In genomic region chr3:197440717-197441303, GRCh38 we compare ENCODE assay signal across 1 cellular context.
TF ChIP-seq lines count a peak whose summit lies in the region.

No MANE protein-coding gene starts in this region.

TF ChIP-seq in K562, 482 proteins besides CTCF, POLR2A, EP300 and RAD21 (continued from another document and continues in another):
- TF ChIP-seq IRF2 (CRISPR knock-in tag; IDR thresholded peaks at IDR 0.05) (no peak), SOX6 (IDR thresholded peaks at IDR 0.05) (0 out of 2 replicates have a peak, but pooled peaks have one; percentile 8), TOE1 (IDR thresholded peaks at IDR 0.05; ENCODE audit: borderline replicate concordance) (no peak), TOE1 (CRISPR knock-in tag; IDR thresholded peaks at IDR 0.05; ENCODE audit: borderline replicate concordance, low read depth) (no peak), XRCC3 (IDR thresholded peaks at IDR 0.05) (no peak), ARHGAP35 (IDR thresholded peaks at IDR 0.05; ENCODE audit: partially characterized antibody) (no peak), ZNF217 (CRISPR knock-in tag; IDR thresholded peaks at IDR 0.05) (no peak), CREM (IDR thresholded peaks at IDR 0.05; ENCODE audit: low read depth) (0 out of 2 replicates have a peak, but pooled peaks have one; percentile 11), RBM39 (optimal IDR thresholded peaks at IDR 0.05; ENCODE audit: low read depth, low read length) (no peak), GTF2B (IDR thresholded peaks at IDR 0.05; ENCODE audit: extremely low read depth, insufficient read length) (no peak), ZNF512 (tag; IDR thresholded peaks at IDR 0.05) (no peak), ZNF175 (CRISPR knock-in tag; IDR thresholded peaks at IDR 0.05; ENCODE audit: low read depth) (no peak), WHSC1 (IDR thresholded peaks at IDR 0.05; ENCODE audit: low read length) (no peak), COPS2 (conservative IDR thresholded peaks at IDR 0.05) (no peak), UBTF (IDR thresholded peaks at IDR 0.05; ENCODE audit: borderline replicate concordance in 1 of 2, low read depth in 2 of 2, low read length in 2 of 2) (no peak), ZNF507 (tag; conservative IDR thresholded peaks at IDR 0.05) (no peak), CBFA2T2 (conservative IDR thresholded peaks at IDR 0.05) (peak; percentile 54), POU5F1 (IDR thresholded peaks at IDR 0.05; ENCODE audit: borderline replicate concordance, low read depth, low read length, partially characterized antibody) (no peak), CHD4 (IDR thresholded peaks at IDR 0.05; ENCODE audit: insufficient read depth, insufficient replicate concordance, low read depth, low read length, poor library complexity, severe bottlenecking) (no peak), CBFA2T3 (IDR thresholded peaks at IDR 0.05) (peak; percentile 73), SPI1 (IDR thresholded peaks at IDR 0.05; ENCODE audit: borderline replicate concordance, low read depth, low read length) (no peak), KHSRP (IDR thresholded peaks at IDR 0.05) (no peak), ADNP (tag; IDR thresholded peaks at IDR 0.05) (peak; percentile 74; the same call in 1 of the 2 replicates), ZNF324 (CRISPR knock-in tag; IDR thresholded peaks at IDR 0.05) (no peak), NCOR1 (IDR thresholded peaks at IDR 0.05) (0 out of 2 replicates have a peak, but pooled peaks have one; percentile 8), HDAC3 (IDR thresholded peaks at IDR 0.05; ENCODE audit: borderline replicate concordance, partially characterized antibody) (no peak), ZNF785 (CRISPR knock-in tag; IDR thresholded peaks at IDR 0.05) (no peak), STAT5A (IDR thresholded peaks at IDR 0.05; ENCODE audit: borderline replicate concordance, low read length) (no peak; the same call in 1 of the 2 replicates), MTA2 (IDR thresholded peaks at IDR 0.05; ENCODE audit: low read depth) (0 out of 2 replicates have a peak, but pooled peaks have one; percentile 13), SMARCE1 (IDR thresholded peaks at IDR 0.05) (peak; percentile 48; the same call in 1 of the 2 replicates), ARID1B (IDR thresholded peaks at IDR 0.05) (peak; percentile 62), ZEB2 (IDR thresholded peaks at IDR 0.05) (peak; percentile 15; the same call in 1 of the 2 replicates), EWSR1 (IDR thresholded peaks at IDR 0.05; ENCODE audit: borderline replicate concordance, low read depth, partially characterized antibody) (no peak), CGGBP1 (CRISPR knock-in tag; IDR thresholded peaks at IDR 0.05) (no peak), NFYB (IDR thresholded peaks at IDR 0.05; ENCODE audit: extremely low read depth, insufficient read length) (no peak), KLF1 (tag; IDR thresholded peaks at IDR 0.05) (no peak), CLOCK (CRISPR knock-in tag; IDR thresholded peaks at IDR 0.05; ENCODE audit: borderline replicate concordance) (no peak), PRMT5 (CRISPR knock-in tag; IDR thresholded peaks at IDR 0.05) (no peak), GABPB1 (CRISPR knock-in tag; IDR thresholded peaks at IDR 0.05) (no peak), CHAMP1 (IDR thresholded peaks at IDR 0.05) (no peak), SRSF9 (IDR thresholded peaks at IDR 0.05; ENCODE audit: borderline replicate concordance, low read depth, low read length) (no peak), PYGO2 (tag; IDR thresholded peaks at IDR 0.05) (no peak), TEAD4 (IDR thresholded peaks at IDR 0.05; ENCODE audit: low read length) (peak; percentile 60), TEAD4 (CRISPR knock-in tag; IDR thresholded peaks at IDR 0.05; ENCODE audit: borderline replicate concordance) (no peak), BMI1 (IDR thresholded peaks at IDR 0.05; ENCODE audit: low read length) (no peak), ZNF277 (CRISPR knock-in tag; IDR thresholded peaks at IDR 0.05; ENCODE audit: borderline replicate concordance) (no peak), SMAD1 (IDR thresholded peaks at IDR 0.05; ENCODE audit: low read depth, low read length, partially characterized antibody) (no peak), RHOXF2B (CRISPR knock-in tag; conservative IDR thresholded peaks at IDR 0.05) (no peak), JUND (IDR thresholded peaks at IDR 0.05; ENCODE audit: borderline replicate concordance, low read depth, low read length) (no peak), JUND (tag; IDR thresholded peaks at IDR 0.05; ENCODE audit: borderline replicate concordance, low read depth, low read length) (no peak), BCLAF1 (IDR thresholded peaks at IDR 0.05; ENCODE audit: borderline replicate concordance in 1 of 2, control insufficient read depth in 1 of 2, low read depth in 2 of 2, low read length in 1 of 2) (no peak), SMARCA4 (IDR thresholded peaks at IDR 0.05) (peak; percentile 19; the same call in 1 of the 2 replicates), MLLT1 (IDR thresholded peaks at IDR 0.05) (no peak), ATF3 (IDR thresholded peaks at IDR 0.05) (peak; percentile 38; the same call in 1 of the 2 replicates), ATF3 (CRISPR knock-in tag; conservative IDR thresholded peaks at IDR 0.05) (no peak), TCF3 (CRISPR knock-in tag; IDR thresholded peaks at IDR 0.05) (peak; percentile 77)
